24 cellular contexts compared by ENCODE assay signal in genomic region chr11:76131142-76131541, GRCh38.
A peak's percentile ranks its signal among the peaks of the same experiment; 100 is the strongest.
DNase-seq lines count a peak whose midpoint lies in the region; ATAC-seq and TF ChIP-seq lines count a peak whose summit lies in the region.
"Had no signal": no experiment of that assay in that cellular context is flagged by ENCODE, and none has a peak within 500 bp of the region (broad histone marks: within the 10 kb centered on the region; RNA-seq: fewer than 3 reads in every experiment).

No MANE protein-coding gene starts in this region.

- H3K27me3 Mint-ChIP-seq in Calu3 (ENCODE audit: unreplicated experiment): no peaks in the 10 kb centered on the region
- H3K27me3 Mint-ChIP-seq in activated CD4-positive, alpha-beta T cell treated with anti-CD3 and anti-CD28 coated beads, Interleukin-2, amount 10 ng/mL, durations not matched to agents 7 days and 5 days: no peaks in the 10 kb centered on the region
- H3K27me3 Mint-ChIP-seq: central memory CD8-positive, alpha-beta T cell had no signal

- intact Hi-C loops in heart left ventricle (cut with DNase I) (loop anchor here in 1 of 10 donors (5.0 kb wide), 1 partner anchor 59 kb away; no protein-coding TSS in a partner anchor), sciatic nerve (cut with DNase I) (no loop called here), vagina (cut with DNase I) (loop anchor here (5.0 kb wide), 1 partner anchor 1391 kb away; no protein-coding TSS in a partner anchor), Calu3 (cut with micrococcal nuclease; ENCODE audit: unreplicated experiment) (no loop called here)

- no peaks in the 10 kb centered on the region for H3K36me3 ChIP-seq in SK-N-SH (replicated peaks in 1 of 2; ENCODE audit: control insufficient read depth in 1 of 2, insufficient read depth in 2 of 2, low read length in 1 of 2)
- no peaks in the 10 kb centered on the region for H3K36me3 ChIP-seq in heart left ventricle
- H3K36me3 ChIP-seq in vagina: no peaks in the 10 kb centered on the region
- H3K36me3 ChIP-seq: SJCRH30 had no signal

- CTCF ChIA-PET in SK-N-SH (lab: Yijun Ruan, JAX) (interaction anchor here (0.9 to 5.4 kb wide), 3 partner anchors 11 to 234 kb away, joined by 3 to 24 read pairs (median 6); partner anchors contain the start of gene WNT11), Calu3 (lab: Charles Lee) (interaction anchor here (0.5 kb wide), 1 partner anchor 202 kb away, joined by 5 read pairs; no protein-coding TSS in a partner anchor)
- CTCF ChIA-PET in activated CD4-positive, alpha-beta T cell treated with anti-CD3 and anti-CD28 coated beads, Interleukin-2, amount 10 ng/mL, durations not matched to agents 7 days and 5 days (lab: Charles Lee): interaction anchor here (0.6 to 2.6 kb wide), 7 partner anchors 10 to 1859 kb away, joined by 3 to 10 read pairs (median 5); no protein-coding TSS in a partner anchor

- no peak overlapping the region for H3K4me2 ChIP-seq in SK-N-SH

- H3K36me3 Mint-ChIP-seq in Calu3 (ENCODE audit: insufficient read depth, unreplicated experiment): peaks cover 5% of the 10 kb centered on the region
- H3K36me3 Mint-ChIP-seq in activated CD4-positive, alpha-beta T cell treated with anti-CD3 and anti-CD28 coated beads, Interleukin-2, amount 10 ng/mL, durations not matched to agents 7 days and 5 days (ENCODE audit: low read depth): peaks cover 4% of the 10 kb centered on the region

- no peaks in the 10 kb centered on the region for H3K27me3 ChIP-seq in SK-N-SH (ENCODE audit: insufficient read depth)
- no peaks in the 10 kb centered on the region for H3K27me3 ChIP-seq in heart left ventricle
- H3K27me3 ChIP-seq in vagina: no peaks in the 10 kb centered on the region
- H3K27me3 ChIP-seq: neutrophil, SJCRH30 had no signal

- H3K79me2 ChIP-seq in SK-N-SH (ENCODE audit: insufficient read depth): no peaks in the 10 kb centered on the region

- POLR2A ChIA-PET in SK-N-SH (lab: Yijun Ruan, JAX): interaction anchor here (1.2 kb wide), 1 partner anchor 12 kb away, joined by 3 read pairs; no protein-coding TSS in a partner anchor
- POLR2A ChIA-PET in activated CD4-positive, alpha-beta T cell treated with anti-CD3 and anti-CD28 coated beads, Interleukin-2, amount 10 ng/mL, durations not matched to agents 7 days and 5 days (lab: Charles Lee): interaction anchor here (0.7 kb wide), 1 partner anchor 53 kb away, joined by 3 read pairs; no protein-coding TSS in a partner anchor

- H3K27ac Mint-ChIP-seq in Calu3 (ENCODE audit: unreplicated experiment): no peak overlapping the region
- H3K27ac Mint-ChIP-seq in activated CD4-positive, alpha-beta T cell treated with anti-CD3 and anti-CD28 coated beads, Interleukin-2, amount 10 ng/mL, durations not matched to agents 7 days and 5 days: no peak overlapping the region
- H3K27ac Mint-ChIP-seq: activated T-helper 1 cell treated with anti-CD3 and anti-CD28 coated beads, Interleukin-12 subunit alpha, Interleukin-12 subunit beta, Interleukin-2, Interleukin-4 antibody, amounts not matched to agents 30 ng/mL and 10 ng/mL and 1 ng/mL, durations not matched to agents 14 hours and 24 hours and 36 hours; T-helper 2 cell treated with Interferon-gamma antibody and Interleukin-4, amounts not matched to agents 5 μg/mL and 100 μg/mL, for 36 hours had no signal

- H3K9ac ChIP-seq in SK-N-SH: no peak overlapping the region

- H3K9me2 ChIP-seq in SK-N-SH: no peaks in the 10 kb centered on the region

- no peaks in the 10 kb centered on the region for H3K9me3 Mint-ChIP-seq in Calu3 (ENCODE audit: low read depth, unreplicated experiment)
- no peaks in the 10 kb centered on the region for H3K9me3 Mint-ChIP-seq in activated CD4-positive, alpha-beta T cell treated with anti-CD3 and anti-CD28 coated beads, Interleukin-2, amount 10 ng/mL, durations not matched to agents 7 days and 5 days
- H3K9me3 Mint-ChIP-seq: activated T-helper 1 cell treated with anti-CD3 and anti-CD28 coated beads, Interleukin-12 subunit alpha, Interleukin-12 subunit beta, Interleukin-2, Interleukin-4 antibody, amounts not matched to agents 30 ng/mL and 10 ng/mL and 1 ng/mL, durations not matched to agents 14 hours and 24 hours and 36 hours; central memory CD8-positive, alpha-beta T cell; H9; T-helper 2 cell treated with Interferon-gamma antibody and Interleukin-4, amounts not matched to agents 5 μg/mL and 100 μg/mL, for 36 hours had no signal

- TF ChIP-seq POLR2A in heart left ventricle (IDR thresholded peaks at IDR 0.05): no peak
- TF ChIP-seq POLR2A in vagina (IDR thresholded peaks at IDR 0.05): no peak

- H3K4me3 ChIP-seq in SK-N-SH (ENCODE audit: low read depth in 2 of 2, low read length in 1 of 2) (no peak overlapping the region), heart left ventricle (peak overlapping the region in 1 of 12 donors; percentile 14), vagina (no peak overlapping the region)
- H3K4me3 ChIP-seq: mucosa of descending colon, SJCRH30 had no signal

- no peak for TF ChIP-seq EP300 in SK-N-SH (IDR thresholded peaks at IDR 0.05; ENCODE audit: borderline replicate concordance in 1 of 2, low read depth in 1 of 2, low read length in 1 of 2)

- no peak overlapping the region for H3K4me3 Mint-ChIP-seq in Calu3 (ENCODE audit: low read depth, unreplicated experiment)
- H3K4me3 Mint-ChIP-seq in activated CD4-positive, alpha-beta T cell treated with anti-CD3 and anti-CD28 coated beads, Interleukin-2, amount 10 ng/mL, durations not matched to agents 7 days and 5 days: no peak overlapping the region
- H3K4me3 Mint-ChIP-seq: activated T-helper 1 cell treated with anti-CD3 and anti-CD28 coated beads, Interleukin-12 subunit alpha, Interleukin-12 subunit beta, Interleukin-2, Interleukin-4 antibody, amounts not matched to agents 30 ng/mL and 10 ng/mL and 1 ng/mL, durations not matched to agents 14 hours and 24 hours and 36 hours; central memory CD8-positive, alpha-beta T cell; H9; T-helper 2 cell treated with Interferon-gamma antibody and Interleukin-4, amounts not matched to agents 5 μg/mL and 100 μg/mL, for 36 hours had no signal

- peak; percentile 50 for DNase-seq in SK-N-SH
- no peak for DNase-seq in heart left ventricle
- DNase-seq in sciatic nerve (ENCODE audit: low spot score): no peak
- no peak for DNase-seq in vagina (ENCODE audit: extremely low spot score in 2 of 2)
- no peak for DNase-seq in activated CD4-positive, alpha-beta T cell treated with anti-CD3 and anti-CD28 coated beads, Interleukin-2, amount 50 U/mL, for 1 hour
- DNase-seq in Calu3: no peak
- no peak for DNase-seq in activated CD4-positive, alpha-beta T cell treated with anti-CD3 and anti-CD28 coated beads, Interleukin-2, amount 10 ng/mL, durations not matched to agents 7 days and 5 days
- DNase-seq: 8988T; activated CD4-positive, CD25-positive, alpha-beta regulatory T cell; activated CD8-positive, alpha-beta memory T cell treated with anti-CD3 and anti-CD28 coated beads for 24 hours; GDM1; H9; KBM-7; mucosa of descending colon; NCI-H2081 treated with DMSO at 0.1 percent for 48 hours; NCI-H526; OCI-M1; stimulated activated naive CD8-positive, alpha-beta T cell treated with anti-CD3 and anti-CD28 coated beads, Interleukin-15, Interleukin-2, amounts not matched to agents 100 U/mL and 50 U/mL, for 24 hours had no signal

- ATAC-seq in SK-N-SH treated with all-trans-retinoic acid at 6 μM for 48 hours (no peak), heart left ventricle (peak in 3 of 4 donors; percentile 47 to 59 (median 49)), sciatic nerve (peak; percentile 72)
- ATAC-seq: mucosa of descending colon; stimulated activated naive CD8-positive, alpha-beta T cell treated with anti-CD3 and anti-CD28 coated beads, Interleukin-15, Interleukin-2, amounts not matched to agents 100 U/mL and 50 U/mL, for 24 hours had no signal

- H3K4me1 Mint-ChIP-seq in Calu3 (ENCODE audit: low read depth, unreplicated experiment): peaks cover 8% of the 10 kb centered on the region
- peaks cover 22% of the 10 kb centered on the region for H3K4me1 Mint-ChIP-seq in activated CD4-positive, alpha-beta T cell treated with anti-CD3 and anti-CD28 coated beads, Interleukin-2, amount 10 ng/mL, durations not matched to agents 7 days and 5 days
- H3K4me1 Mint-ChIP-seq: H9 had no signal

- BruUV-seq in Calu3 (replicated peaks; lab: Mats Ljungman, UMichigan): no TSS peak

- no peak for TF ChIP-seq CTCF in SK-N-SH (IDR thresholded peaks at IDR 0.05)
- no peak for TF ChIP-seq CTCF in heart left ventricle (IDR thresholded peaks at IDR 0.05)
- no peak for TF ChIP-seq CTCF in vagina (IDR thresholded peaks at IDR 0.05)
- no peak for TF ChIP-seq CTCF in Calu3 (IDR thresholded peaks at IDR 0.05; ENCODE audit: unreplicated experiment)

- WGBS in SK-N-SH (ENCODE audit: low lambda C conversion rate): 73% methylated on average over 2 of the region's 2 CpGs
- WGBS in heart left ventricle, 4 donors: 24 to 45% (median 31%) methylated on average over 2 of the region's 2 CpGs

- H3F3A ChIP-seq in SK-N-SH (replicated peaks; ENCODE audit: insufficient read depth): peaks cover 3% of the 10 kb centered on the region

- no peaks in the 10 kb centered on the region for H4K20me1 ChIP-seq in SK-N-SH (ENCODE audit: insufficient read depth)

- peaks cover 0 to 21% of the 10 kb centered on the region in 2 experiments; a peak in 2 of 4 replicates for H3K4me1 ChIP-seq in SK-N-SH (ENCODE audit: control insufficient read depth in 1 of 2, insufficient read depth in 2 of 2, low read depth in 1 of 2, low read length in 1 of 2)
- H3K4me1 ChIP-seq in heart left ventricle: peaks cover 5 to 58% (median 44%) of the 10 kb centered on the region in 12 donors
- peaks cover 38% of the 10 kb centered on the region for H3K4me1 ChIP-seq in vagina

- H2AFZ ChIP-seq in SK-N-SH (ENCODE audit: low read depth): no peak overlapping the region

- no peak for TF ChIP-seq RAD21 in SK-N-SH (IDR thresholded peaks at IDR 0.05; ENCODE audit: low read length)

- H3K9me3 ChIP-seq in SK-N-SH: no peaks in the 10 kb centered on the region
- no peaks in the 10 kb centered on the region for H3K9me3 ChIP-seq in heart left ventricle
- H3K9me3 ChIP-seq in vagina: no peaks in the 10 kb centered on the region
- H3K9me3 ChIP-seq: mucosa of descending colon, neutrophil, SJCRH30 had no signal

- H3K27ac ChIP-seq in SK-N-SH (ENCODE audit: low read depth in 2 of 2, low read length in 1 of 2) (peak overlapping the region in 1 of 2 experiments; percentile 8; a peak in 1 of 4 replicates), heart left ventricle (peak overlapping the region in 11 of 12 donors; percentile 32 to 76 (median 48)), vagina (peak overlapping the region; percentile 47)
- H3K27ac ChIP-seq: neutrophil, SJCRH30 had no signal

TF ChIP-seq in SK-N-SH treated with all-trans-retinoic acid at 6 μM for 48 hours, 23 proteins besides CTCF, POLR2A, EP300 and RAD21 (continues in another document):
- TF ChIP-seq TOX (CRISPR knock-in tag; IDR thresholded peaks at IDR 0.05; ENCODE audit: borderline replicate concordance) (no peak), ARNTL (CRISPR knock-in tag; IDR thresholded peaks at IDR 0.05; ENCODE audit: borderline replicate concordance, low read depth) (no peak), GLIS3 (CRISPR knock-in tag; IDR thresholded peaks at IDR 0.05) (no peak), OSR1 (CRISPR knock-in tag; IDR thresholded peaks at IDR 0.05) (no peak), RARB (CRISPR knock-in tag; IDR thresholded peaks at IDR 0.05) (no peak), TCF4 (CRISPR knock-in tag; IDR thresholded peaks at IDR 0.05; ENCODE audit: borderline replicate concordance) (no peak), ZFP3 (CRISPR knock-in tag; IDR thresholded peaks at IDR 0.05) (no peak), CSDC2 (CRISPR knock-in tag; IDR thresholded peaks at IDR 0.05) (no peak)
